Comparison of ENCODE assay signal across 22 cellular contexts in the genomic region with DNA sequence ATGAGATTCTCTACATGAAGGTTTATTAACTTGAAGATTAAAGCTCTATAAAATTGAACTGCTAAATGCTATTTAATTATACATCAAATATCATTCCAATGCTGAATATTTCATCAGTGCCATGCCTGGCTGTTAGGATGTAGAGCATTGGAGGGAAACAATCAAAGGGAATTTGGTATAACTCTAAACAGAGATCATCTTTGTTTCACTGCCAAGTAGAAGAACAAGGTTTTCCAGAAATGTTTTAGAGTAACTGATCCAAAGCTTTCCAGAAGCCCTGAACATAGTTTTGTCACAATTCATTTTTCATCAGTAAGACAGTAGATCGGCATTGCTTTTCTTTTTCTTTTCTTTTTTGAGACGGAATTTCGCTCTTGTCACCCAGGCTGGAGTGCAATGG.
"Had no signal": no experiment of that assay in that cellular context is flagged by ENCODE, and none has a peak within 500 bp of the region (broad histone marks: within the 10 kb centered on the region; RNA-seq: fewer than 3 reads in every experiment).

No MANE protein-coding gene starts in this region.

- H3K4me3 ChIP-seq: K562 had no signal

- H3K27me3 Mint-ChIP-seq: IgD-negative memory B cell had no signal

- H3K9me3 Mint-ChIP-seq: IgD-negative memory B cell had no signal

- H3K27ac Mint-ChIP-seq: IgD-negative memory B cell had no signal

- H3K27ac ChIP-seq: HL-60, KMS-11, RWPE1 had no signal

- DNase-seq: Kasumi-1; MM.1S; NCI-H1092 treated with DMSO at 0.1 percent for 48 hours; NCI-H1417 treated with DMSO at 0.1 percent for 48 hours; NCI-H146; NCI-H1694 treated with DMSO at 0.1 percent for 48 hours; NCI-H1930; NCI-H2081; NCI-H2107; NCI-H2227 treated with DMSO at 0.1 percent for 48 hours; NCI-H524; NCI-H526 treated with DMSO at 0.1 percent for 48 hours; NCI-H774; NK-92 treated with Interleukin-12 subunit alpha and Interleukin-12 subunit beta, amount 100 ng/mL, for 24 hours; PC-3; SHP77; SW 1271 had no signal

- H3K4me3 Mint-ChIP-seq: IgD-negative memory B cell had no signal
